In the genomic region with DNA sequence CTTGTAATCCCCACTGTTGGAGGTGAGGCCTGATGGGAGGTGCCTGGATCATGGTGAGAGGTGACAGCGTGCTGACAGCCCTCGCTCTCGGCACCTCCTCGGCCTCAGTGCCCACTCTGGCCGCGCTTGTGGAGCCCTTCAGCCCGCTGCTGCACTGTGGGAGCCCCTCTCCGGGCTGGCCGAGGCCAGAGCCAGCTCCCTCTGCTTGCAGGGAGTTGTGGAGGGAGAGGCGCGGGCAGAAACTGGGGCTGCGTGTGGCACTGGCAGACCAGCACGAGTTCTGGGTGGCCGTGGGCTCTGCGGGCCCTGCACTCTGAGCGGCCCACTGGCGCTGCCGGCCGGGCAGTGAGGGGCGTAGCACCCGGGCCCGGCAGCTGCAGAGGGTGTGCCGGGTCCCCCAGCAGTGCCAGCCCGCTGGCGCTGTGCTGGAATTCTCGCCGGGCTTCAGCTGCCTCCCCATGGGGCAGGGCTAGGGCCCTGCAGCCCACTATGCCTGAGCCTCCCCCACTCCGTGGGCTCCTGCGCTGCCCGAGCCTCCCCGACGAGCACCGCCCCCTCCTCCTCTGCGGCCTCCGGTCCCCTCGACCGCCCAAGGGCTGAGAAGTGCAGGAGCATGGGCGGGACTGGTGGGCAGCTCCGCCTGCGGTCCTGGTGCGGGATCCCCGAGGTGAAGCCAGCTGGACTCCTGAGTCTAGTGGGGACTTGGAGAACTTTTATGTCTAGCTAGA, we compare ENCODE assay signal across 1 cellular context.
TF ChIP-seq lines count a peak whose summit lies in the region.

No MANE protein-coding gene starts in this region.

TF ChIP-seq in A549, 52 proteins besides CTCF, POLR2A, EP300 and RAD21:
- TF ChIP-seq EHF (CRISPR knock-in tag; IDR thresholded peaks at IDR 0.05), result no peak
- no peak for TF ChIP-seq EHMT2 (IDR thresholded peaks at IDR 0.05; ENCODE audit: low read depth)
- TF ChIP-seq HOXB5 (CRISPR knock-in tag; IDR thresholded peaks at IDR 0.05), result no peak
- TF ChIP-seq, protein P1, sequence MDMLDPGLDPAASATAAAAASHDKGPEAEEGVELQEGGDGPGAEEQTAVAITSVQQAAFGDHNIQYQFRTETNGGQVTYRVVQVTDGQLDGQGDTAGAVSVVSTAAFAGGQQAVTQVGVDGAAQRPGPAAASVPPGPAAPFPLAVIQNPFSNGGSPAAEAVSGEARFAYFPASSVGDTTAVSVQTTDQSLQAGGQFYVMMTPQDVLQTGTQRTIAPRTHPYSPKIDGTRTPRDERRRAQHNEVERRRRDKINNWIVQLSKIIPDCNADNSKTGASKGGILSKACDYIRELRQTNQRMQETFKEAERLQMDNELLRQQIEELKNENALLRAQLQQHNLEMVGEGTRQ (IDR thresholded peaks at IDR 0.05), result no peak
- TF ChIP-seq ZC3H11A (IDR thresholded peaks at IDR 0.05), result no peak
- TF ChIP-seq RNF2 (IDR thresholded peaks at IDR 0.05; ENCODE audit: borderline replicate concordance, low read depth), result no peak
- TF ChIP-seq BHLHE40 (IDR thresholded peaks at IDR 0.05; ENCODE audit: low read depth, low read length), result no peak
- TF ChIP-seq JUN (IDR thresholded peaks at IDR 0.05), result no peak
- TF ChIP-seq HOXA7 (CRISPR knock-in tag; IDR thresholded peaks at IDR 0.05), result no peak
- no peak for TF ChIP-seq SREBF2 (IDR thresholded peaks at IDR 0.05)
- TF ChIP-seq, protein P2, sequence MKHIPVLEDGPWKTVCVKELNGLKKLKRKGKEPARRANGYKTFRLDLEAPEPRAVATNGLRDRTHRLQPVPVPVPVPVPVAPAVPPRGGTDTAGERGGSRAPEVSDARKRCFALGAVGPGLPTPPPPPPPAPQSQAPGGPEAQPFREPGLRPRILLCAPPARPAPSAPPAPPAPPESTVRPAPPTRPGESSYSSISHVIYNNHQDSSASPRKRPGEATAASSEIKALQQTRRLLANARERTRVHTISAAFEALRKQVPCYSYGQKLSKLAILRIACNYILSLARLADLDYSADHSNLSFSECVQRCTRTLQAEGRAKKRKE (CRISPR knock-in tag; IDR thresholded peaks at IDR 0.05; ENCODE audit: low read depth), result no peak
- no peak for TF ChIP-seq RCOR1 (IDR thresholded peaks at IDR 0.05; ENCODE audit: low read depth, low read length)
- TF ChIP-seq MAFK (IDR thresholded peaks at IDR 0.05; ENCODE audit: partially characterized antibody), result no peak
- TF ChIP-seq, protein P3, sequence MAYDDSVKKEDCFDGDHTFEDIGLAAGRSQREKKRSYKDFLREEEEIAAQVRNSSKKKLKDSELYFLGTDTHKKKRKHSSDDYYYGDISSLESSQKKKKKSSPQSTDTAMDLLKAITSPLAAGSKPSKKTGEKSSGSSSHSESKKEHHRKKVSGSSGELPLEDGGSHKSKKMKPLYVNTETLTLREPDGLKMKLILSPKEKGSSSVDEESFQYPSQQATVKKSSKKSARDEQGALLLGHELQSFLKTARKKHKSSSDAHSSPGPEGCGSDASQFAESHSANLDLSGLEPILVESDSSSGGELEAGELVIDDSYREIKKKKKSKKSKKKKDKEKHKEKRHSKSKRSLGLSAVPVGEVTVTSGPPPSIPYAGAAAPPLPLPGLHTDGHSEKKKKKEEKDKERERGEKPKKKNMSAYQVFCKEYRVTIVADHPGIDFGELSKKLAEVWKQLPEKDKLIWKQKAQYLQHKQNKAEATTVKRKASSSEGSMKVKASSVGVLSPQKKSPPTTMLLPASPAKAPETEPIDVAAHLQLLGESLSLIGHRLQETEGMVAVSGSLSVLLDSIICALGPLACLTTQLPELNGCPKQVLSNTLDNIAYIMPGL (CRISPR knock-in tag; IDR thresholded peaks at IDR 0.05; ENCODE audit: borderline replicate concordance), result no peak
- TF ChIP-seq NFE2L2 (conservative IDR thresholded peaks at IDR 0.05; ENCODE audit: low read length), result no peak
- no peak for TF ChIP-seq JUNB (IDR thresholded peaks at IDR 0.05)
- TF ChIP-seq, protein P4, sequence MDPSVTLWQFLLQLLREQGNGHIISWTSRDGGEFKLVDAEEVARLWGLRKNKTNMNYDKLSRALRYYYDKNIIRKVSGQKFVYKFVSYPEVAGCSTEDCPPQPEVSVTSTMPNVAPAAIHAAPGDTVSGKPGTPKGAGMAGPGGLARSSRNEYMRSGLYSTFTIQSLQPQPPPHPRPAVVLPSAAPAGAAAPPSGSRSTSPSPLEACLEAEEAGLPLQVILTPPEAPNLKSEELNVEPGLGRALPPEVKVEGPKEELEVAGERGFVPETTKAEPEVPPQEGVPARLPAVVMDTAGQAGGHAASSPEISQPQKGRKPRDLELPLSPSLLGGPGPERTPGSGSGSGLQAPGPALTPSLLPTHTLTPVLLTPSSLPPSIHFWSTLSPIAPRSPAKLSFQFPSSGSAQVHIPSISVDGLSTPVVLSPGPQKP (IDR thresholded peaks at IDR 0.05; ENCODE audit: low read depth, low read length), result no peak
- TF ChIP-seq GATA3 (IDR thresholded peaks at IDR 0.05; ENCODE audit: borderline replicate concordance), result no peak
- TF ChIP-seq FOSL2 (IDR thresholded peaks at IDR 0.05), result no peak
- no peak for TF ChIP-seq FOSL2 (CRISPR knock-in tag; IDR thresholded peaks at IDR 0.05)
- TF ChIP-seq ZFP36 (IDR thresholded peaks at IDR 0.05; ENCODE audit: borderline replicate concordance, partially characterized antibody), result no peak
